Comparison of ENCODE assay signal across 6 cellular contexts in genomic region chr19:1250374-1251232, GRCh38. TPM values are rescaled to one million over a fixed set of nuclear protein-coding genes. Genes with fewer than 3 reads are reported as not detected.
DNase-seq lines count a peak whose midpoint lies in the region; ATAC-seq and TF ChIP-seq lines count a peak whose summit lies in the region.

No MANE protein-coding gene starts in this region.

- peak overlapping the region; percentile 61 for H3K4me3 ChIP-seq in GM12865 (ENCODE audit: low read depth, low read length)
- H3K4me3 ChIP-seq in NT2/D1 (ENCODE audit: insufficient read length, low read depth) = peak overlapping the region; percentile 92
- H3K4me3 ChIP-seq in choroid plexus epithelial cell (ENCODE audit: low read depth, low read length) = peak overlapping the region; percentile 78

- peak overlapping the region; percentile 96 for H3K9ac ChIP-seq in NT2/D1 (ENCODE audit: insufficient read length, low read depth)

- peak; percentile 78 for DNase-seq in GM12865 (ENCODE audit: low read depth)
- peak; percentile 91 for DNase-seq in NT2/D1 (ENCODE audit: low read depth, low spot score)
- DNase-seq in choroid plexus epithelial cell (ENCODE audit: low read depth) = peak; percentile 81
- peak; percentile 73 for DNase-seq in myocyte (ENCODE audit: low read depth)

- no peak for ATAC-seq in HG03039 (IDR thresholded peaks at IDR 0.05; ENCODE audit: unreplicated experiment)
- ATAC-seq in GM19324 (IDR thresholded peaks at IDR 0.05; ENCODE audit: low FRiP score, unreplicated experiment) = no peak

- peaks cover 29% of the 10 kb centered on the region for H3K4me1 ChIP-seq in NT2/D1 (ENCODE audit: insufficient read depth, insufficient read length)

- no peaks in the 10 kb centered on the region for H3K27me3 ChIP-seq in NT2/D1 (ENCODE audit: insufficient read depth, insufficient read length)

- TF ChIP-seq CTCF in GM12865 (IDR thresholded peaks at IDR 0.05; ENCODE audit: insufficient read depth, low read depth, low read length, missing control alignments) (no peak), choroid plexus epithelial cell (conservative IDR thresholded peaks at IDR 0.05; ENCODE audit: low read depth, low read length) (no peak)

- H3K36me3 ChIP-seq in NT2/D1 (ENCODE audit: insufficient read depth, insufficient read length, low read length) = peaks cover 45% of the 10 kb centered on the region

- no peaks in the 10 kb centered on the region for H3K9me3 ChIP-seq in NT2/D1 (ENCODE audit: insufficient read depth, low read length)

RNA-seq across cellular contexts. Expression of gene MIDN, which starts 2.2 kb away (rescaled TPM):
- total RNA-seq in myocyte = 17.2 and 30.6 TPM in 2 replicates
- 31.9 TPM for polyA plus RNA-seq in myocyte (2012)

RNA-seq across cellular contexts. Expression of gene ATP5F1D, which starts 9.1 kb away (rescaled TPM):
- 46.5 and 61.9 TPM in 2 replicates for total RNA-seq in myocyte
- polyA plus RNA-seq in myocyte (2012) = 193 TPM

RNA-seq across cellular contexts. Expression of gene CBARP, which starts 12.8 kb away (rescaled TPM):
- 4.0 and 4.8 TPM in 2 replicates for total RNA-seq in myocyte
- 3.2 TPM for polyA plus RNA-seq in myocyte (2012)

RNA-seq across cellular contexts. Expression of gene CIRBP, which starts 18.5 kb away (rescaled TPM):
- 441 and 497 TPM in 2 replicates for total RNA-seq in myocyte
- 414 TPM for polyA plus RNA-seq in myocyte (2012)

RNA-seq across cellular contexts. Expression of gene FAM174C, which starts 24.7 kb away (rescaled TPM):
- 33.8 and 55.3 TPM in 2 replicates for total RNA-seq in myocyte
- 66.6 TPM for polyA plus RNA-seq in myocyte (2012)
